Comparison of ENCODE assay signal across 27 cellular contexts in the genomic region with DNA sequence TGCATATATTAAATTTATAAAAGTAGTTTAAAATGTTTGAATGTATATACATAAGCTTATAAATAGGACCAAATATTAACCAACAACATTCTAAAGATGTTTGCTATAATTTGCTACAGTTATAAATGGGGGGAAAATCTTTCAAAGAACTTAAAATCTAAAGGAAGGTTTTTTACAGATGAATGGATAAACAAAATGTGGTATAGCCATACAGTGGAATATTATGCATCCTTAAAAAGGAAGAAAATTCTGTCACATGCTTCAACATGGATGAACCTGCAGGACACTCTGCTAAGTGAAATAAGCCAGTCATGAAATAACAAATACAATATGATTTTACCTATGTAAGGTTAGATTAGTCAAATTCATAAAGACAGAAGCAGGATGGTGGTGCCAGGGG.
"Had no signal": no experiment of that assay in that cellular context is flagged by ENCODE, and none has a peak within 500 bp of the region (broad histone marks: within the 10 kb centered on the region; RNA-seq: fewer than 3 reads in every experiment).

No MANE protein-coding gene starts in this region.

- H3K4me3 ChIP-seq: colonic mucosa, esophagus squamous epithelium, gastrocnemius medialis, heart right ventricle, left lung, lower lobe of right lung, mucosa of descending colon had no signal

- H3K4me1 Mint-ChIP-seq: endodermal cell, mesothelial cell of epicardium had no signal

- H3K9me3 ChIP-seq: colonic mucosa, esophagus squamous epithelium, gastrocnemius medialis, left lung, lower lobe of right lung, mucosa of descending colon had no signal

- H3K4me1 ChIP-seq: colonic mucosa, left lung, lower lobe of right lung had no signal

- ATAC-seq: effector memory CD8-positive, alpha-beta T cell; esophagus mucosa; gastrocnemius medialis; heart right ventricle; left cardiac atrium; left lung; left ventricle myocardium superior; lower lobe of right lung; mucosa of descending colon had no signal

- DNase-seq: colonic mucosa; cortex of kidney; effector CD8-positive, alpha-beta T cell; effector memory CD8-positive, alpha-beta T cell; endodermal cell; erythroblast; esophagus squamous epithelium; foreskin fibroblast; foreskin melanocyte; gastrocnemius medialis; glutamatergic neuron; head of caudate nucleus; heart right ventricle; hippocampal formation; left cardiac atrium; left lung; left ventricle myocardium superior; lower lobe of right lung; mesenchymal stem cell; mucosa of descending colon; naive B cell had no signal

- H3K27ac Mint-ChIP-seq: dendritic cell treated with granulocyte-macrophage colony-stimulating factor and Interleukin-4, amounts not matched to agents 40 ng/mL and 50 ng/mL, for 4 days; effector memory CD8-positive, alpha-beta T cell; endodermal cell; mesothelial cell of epicardium; naive B cell had no signal

- H3K27me3 ChIP-seq: colonic mucosa, esophagus squamous epithelium, gastrocnemius medialis, heart right ventricle, left lung had no signal

- H3K27ac ChIP-seq: colonic mucosa, epithelial cell of prostate, esophagus squamous epithelium, gastrocnemius medialis, heart right ventricle, left lung, lower lobe of right lung had no signal

- H3K9me3 Mint-ChIP-seq: dendritic cell treated with granulocyte-macrophage colony-stimulating factor and Interleukin-4, amounts not matched to agents 40 ng/mL and 50 ng/mL, for 4 days; effector memory CD8-positive, alpha-beta T cell; endodermal cell had no signal

- H3K36me3 ChIP-seq: colonic mucosa, esophagus squamous epithelium, gastrocnemius medialis, heart right ventricle, left lung, lower lobe of right lung had no signal

- H3K27me3 Mint-ChIP-seq: dendritic cell treated with granulocyte-macrophage colony-stimulating factor and Interleukin-4, amounts not matched to agents 40 ng/mL and 50 ng/mL, for 4 days; naive B cell had no signal

- FAIRE-seq: islet of Langerhans, keratinocyte had no signal

- H3K4me3 Mint-ChIP-seq: dendritic cell treated with granulocyte-macrophage colony-stimulating factor and Interleukin-4, amounts not matched to agents 40 ng/mL and 50 ng/mL, for 4 days; effector memory CD8-positive, alpha-beta T cell; endodermal cell; mesothelial cell of epicardium; naive B cell had no signal

- H3K36me3 Mint-ChIP-seq: mesothelial cell of epicardium, naive B cell had no signal
